Comparison of ENCODE assay signal across 2 cellular contexts in genomic region chr4:39097290-39097689, GRCh38.
TF ChIP-seq lines count a peak whose summit lies in the region.

No MANE protein-coding gene starts in this region.

TF ChIP-seq in IMR-90, 13 proteins besides CTCF, POLR2A, EP300 and RAD21:
- TF ChIP-seq MAZ (IDR thresholded peaks at IDR 0.05; ENCODE audit: borderline replicate concordance, low read depth, low read length): no peak
- no peak for TF ChIP-seq SMC3 (IDR thresholded peaks at IDR 0.05; ENCODE audit: low read depth, low read length)

TF ChIP-seq in HepG2, 621 proteins besides CTCF, POLR2A, EP300 and RAD21:
- peak; percentile 14; the same call in 1 of the 2 replicates for TF ChIP-seq GATAD2A (CRISPR knock-in tag; IDR thresholded peaks at IDR 0.05)
- TF ChIP-seq MTA3 (CRISPR knock-in tag; IDR thresholded peaks at IDR 0.05): no peak
- TF ChIP-seq STAT5B (CRISPR knock-in tag; IDR thresholded peaks at IDR 0.05): no peak
- TF ChIP-seq CEBPB (IDR thresholded peaks at IDR 0.05; ENCODE audit: borderline replicate concordance, low read depth, low read length): peak; percentile 82
- no peak for TF ChIP-seq PCBP2 (optimal IDR thresholded peaks at IDR 0.05; ENCODE audit: low read depth, low read length, poor library complexity, severe bottlenecking)
- TF ChIP-seq ZNF44 (CRISPR knock-in tag; IDR thresholded peaks at IDR 0.05): no peak
- TF ChIP-seq ZNF441 (CRISPR knock-in tag; IDR thresholded peaks at IDR 0.05; ENCODE audit: borderline replicate concordance): no peak
- TF ChIP-seq CEBPG (CRISPR knock-in tag; IDR thresholded peaks at IDR 0.05): peak; percentile 61; the same call in 1 of the 2 replicates
- TF ChIP-seq ZSCAN22 (CRISPR knock-in tag; IDR thresholded peaks at IDR 0.05): no peak
- TF ChIP-seq SRY (CRISPR knock-in tag; IDR thresholded peaks at IDR 0.05): no peak
- no peak for TF ChIP-seq MAFF (IDR thresholded peaks at IDR 0.05; ENCODE audit: low read depth, low read length)
- no peak for TF ChIP-seq ZNF616 (CRISPR knock-in tag; IDR thresholded peaks at IDR 0.05; ENCODE audit: low read depth)
- TF ChIP-seq PAXIP1 (CRISPR knock-in tag; conservative IDR thresholded peaks at IDR 0.05): peak; percentile 43
- TF ChIP-seq XBP1 (CRISPR knock-in tag; IDR thresholded peaks at IDR 0.05): no peak
- no peak for TF ChIP-seq FOXP1 (IDR thresholded peaks at IDR 0.05)
- TF ChIP-seq FOXP1 (CRISPR knock-in tag; IDR thresholded peaks at IDR 0.05): peak; percentile 63
- no peak for TF ChIP-seq CENPX (CRISPR knock-in tag; IDR thresholded peaks at IDR 0.05)
- TF ChIP-seq ZNF501 (CRISPR knock-in tag; IDR thresholded peaks at IDR 0.05): no peak
- 0 out of 2 replicates have a peak, but pooled peaks have one; percentile 32 for TF ChIP-seq ZMYM4 (CRISPR knock-in tag; IDR thresholded peaks at IDR 0.05)
- TF ChIP-seq ZBTB43 (CRISPR knock-in tag; conservative IDR thresholded peaks at IDR 0.05): no peak
- no peak for TF ChIP-seq ZBTB26 (CRISPR knock-in tag; IDR thresholded peaks at IDR 0.05; ENCODE audit: borderline replicate concordance)
- TF ChIP-seq RFX1 (IDR thresholded peaks at IDR 0.05): no peak
- TF ChIP-seq FOXP4 (CRISPR knock-in tag; IDR thresholded peaks at IDR 0.05): 0 out of 2 replicates have a peak, but pooled peaks have one; percentile 42
- TF ChIP-seq HINFP (CRISPR knock-in tag; IDR thresholded peaks at IDR 0.05; ENCODE audit: low read depth): no peak
- no peak for TF ChIP-seq BCL3 (CRISPR knock-in tag; IDR thresholded peaks at IDR 0.05)
- TF ChIP-seq SNAPC2 (CRISPR knock-in tag; IDR thresholded peaks at IDR 0.05): no peak
- TF ChIP-seq ZNF75D (CRISPR knock-in tag; IDR thresholded peaks at IDR 0.05; ENCODE audit: borderline replicate concordance): no peak
- no peak for TF ChIP-seq HIC2 (CRISPR knock-in tag; IDR thresholded peaks at IDR 0.05; ENCODE audit: low read depth)
- TF ChIP-seq FOXA1 (IDR thresholded peaks at IDR 0.05): no peak
- TF ChIP-seq FOXA1 (CRISPR knock-in tag; IDR thresholded peaks at IDR 0.05): no peak
- TF ChIP-seq AHDC1 (CRISPR knock-in tag; IDR thresholded peaks at IDR 0.05; ENCODE audit: borderline replicate concordance): no peak
- TF ChIP-seq ZNF333 (CRISPR knock-in tag; IDR thresholded peaks at IDR 0.05; ENCODE audit: borderline replicate concordance): no peak
- TF ChIP-seq KLF11 (CRISPR knock-in tag; IDR thresholded peaks at IDR 0.05): no peak
- 0 out of 2 replicates have a peak, but pooled peaks have one; percentile 5 for TF ChIP-seq CREM (IDR thresholded peaks at IDR 0.05)
- TF ChIP-seq CREM (CRISPR knock-in tag; IDR thresholded peaks at IDR 0.05): no peak
- no peak for TF ChIP-seq ZFX (CRISPR knock-in tag; IDR thresholded peaks at IDR 0.05; ENCODE audit: low read depth)
- no peak for TF ChIP-seq AKAP8 (CRISPR knock-in tag; IDR thresholded peaks at IDR 0.05)
- no peak for TF ChIP-seq RARG (CRISPR knock-in tag; IDR thresholded peaks at IDR 0.05; ENCODE audit: low read depth)
